Comparison of ENCODE assay signal across 8 cellular contexts in genomic region chr1:39954870-39955546, GRCh38. TPM values are rescaled to one million over a fixed set of nuclear protein-coding genes. Genes with fewer than 3 reads are reported as not detected.
DNase-seq lines count a peak whose midpoint lies in the region; ATAC-seq and TF ChIP-seq lines count a peak whose summit lies in the region.

MFSD2A (plus strand) TSS chr1:39955145; CDS start chr1:39955293, 148 bp downstream.

- H3K9me3 ChIP-seq in CD8-positive, alpha-beta memory T cell (ENCODE audit: low read length), result no peaks in the 10 kb centered on the region
- no peaks in the 10 kb centered on the region for H3K9me3 ChIP-seq in Panc1 (ENCODE audit: control insufficient read depth, insufficient read depth, low read depth, low read length)
- no peaks in the 10 kb centered on the region for H3K9me3 ChIP-seq in naive thymus-derived CD4-positive, alpha-beta T cell (ENCODE audit: control insufficient read depth in 2 of 3, low read length in 3 of 3)

- POLR2A ChIA-PET in CD8-positive, alpha-beta memory T cell (lab: Charles Lee), result interaction anchor here (1.0 kb wide), 1 partner anchor 85 kb away, joined by 4 read pairs; the partner anchor contains the start of gene CAP1
- POLR2A ChIA-PET in Panc1 (lab: Charles Lee), result interaction anchor here (0.6 kb wide), 1 partner anchor 452 kb away, joined by 3 read pairs; no protein-coding TSS in a partner anchor
- POLR2A ChIA-PET in naive thymus-derived CD4-positive, alpha-beta T cell (lab: Charles Lee), result no interaction called here

- H3K27ac Mint-ChIP-seq in CD8-positive, alpha-beta memory T cell, result peak within 1 kb of the TSS in 7 of 8 donors; percentile 45 to 93 (median 79)
- H3K27ac Mint-ChIP-seq in IgD-negative memory B cell, result peak within 1 kb of the TSS in 2 of 3 donors; percentile 51 to 91
- H3K27ac Mint-ChIP-seq in activated T-helper 1 cell treated with anti-CD3 and anti-CD28 coated beads, Interleukin-12 subunit alpha, Interleukin-12 subunit beta, Interleukin-2, Interleukin-4 antibody, amounts not matched to agents 30 ng/mL and 10 ng/mL and 1 ng/mL, durations not matched to agents 14 hours and 24 hours and 36 hours, result peak within 1 kb of the TSS; percentile 94
- H3K27ac Mint-ChIP-seq in naive thymus-derived CD4-positive, alpha-beta T cell, result peak within 1 kb of the TSS in 8 of 9 donors; percentile 51 to 95 (median 78)
- peak within 1 kb of the TSS; percentile 86 for H3K27ac Mint-ChIP-seq in stimulated activated memory B cell treated with anti-CD40 and anti-IgM and Interleukin-4, amounts not matched to agents 10 μg/mL and 1 μg/mL and 100 μg/mL, for 72 hours

- peaks cover 0 to 1% of the 10 kb centered on the region in 2 donors for H3K27me3 Mint-ChIP-seq in CD8-positive, alpha-beta memory T cell
- no peaks in the 10 kb centered on the region for H3K27me3 Mint-ChIP-seq in IgD-negative memory B cell
- no peaks in the 10 kb centered on the region for H3K27me3 Mint-ChIP-seq in activated T-helper 1 cell treated with anti-CD3 and anti-CD28 coated beads, Interleukin-12 subunit alpha, Interleukin-12 subunit beta, Interleukin-2, Interleukin-4 antibody, amounts not matched to agents 30 ng/mL and 10 ng/mL and 1 ng/mL, durations not matched to agents 14 hours and 24 hours and 36 hours (ENCODE audit: insufficient read depth)
- H3K27me3 Mint-ChIP-seq in naive thymus-derived CD4-positive, alpha-beta T cell, result peaks cover 0 to 7% (median 0%) of the 10 kb centered on the region in 5 donors
- no peaks in the 10 kb centered on the region for H3K27me3 Mint-ChIP-seq in stimulated activated memory B cell treated with anti-CD40 and anti-IgM and Interleukin-4, amounts not matched to agents 10 μg/mL and 1 μg/mL and 100 μg/mL, for 72 hours

- peak within 1 kb of the TSS; percentile 82 to 98 (median 94) for H3K4me3 Mint-ChIP-seq in CD8-positive, alpha-beta memory T cell
- H3K4me3 Mint-ChIP-seq in IgD-negative memory B cell, result peak within 1 kb of the TSS; percentile 89 to 99 (median 97)
- peak within 1 kb of the TSS; percentile 98 for H3K4me3 Mint-ChIP-seq in activated T-helper 1 cell treated with anti-CD3 and anti-CD28 coated beads, Interleukin-12 subunit alpha, Interleukin-12 subunit beta, Interleukin-2, Interleukin-4 antibody, amounts not matched to agents 30 ng/mL and 10 ng/mL and 1 ng/mL, durations not matched to agents 14 hours and 24 hours and 36 hours
- peak within 1 kb of the TSS; percentile 89 to 97 (median 94) for H3K4me3 Mint-ChIP-seq in naive thymus-derived CD4-positive, alpha-beta T cell
- H3K4me3 Mint-ChIP-seq in stimulated activated memory B cell treated with anti-CD40 and anti-IgM and Interleukin-4, amounts not matched to agents 10 μg/mL and 1 μg/mL and 100 μg/mL, for 72 hours, result peak within 1 kb of the TSS; percentile 88

- CTCF ChIA-PET in CD8-positive, alpha-beta memory T cell (lab: Charles Lee), result interaction anchor here (1.7 kb wide), 1 partner anchor 138 kb away, joined by 5 read pairs; no protein-coding TSS in a partner anchor
- CTCF ChIA-PET in Panc1 (lab: Charles Lee), result no interaction called here
- CTCF ChIA-PET in naive thymus-derived CD4-positive, alpha-beta T cell (lab: Charles Lee), result interaction anchor here (1.0 to 1.8 kb wide), 3 partner anchors 19 to 78 kb away, joined by 3 to 9 read pairs (median 3); no protein-coding TSS in a partner anchor

- H3K36me3 ChIP-seq in CD8-positive, alpha-beta memory T cell (ENCODE audit: insufficient read depth, low read length), result no peaks in the 10 kb centered on the region
- no peaks in the 10 kb centered on the region for H3K36me3 ChIP-seq in Panc1 (ENCODE audit: control insufficient read depth, insufficient read depth, low read length)
- H3K36me3 ChIP-seq in naive thymus-derived CD4-positive, alpha-beta T cell (ENCODE audit: control insufficient read depth in 2 of 3, insufficient read depth in 3 of 3, low read length in 3 of 3), result no peaks in the 10 kb centered on the region

- no TSS peak for BruUV-seq in Panc1 (replicated peaks; lab: Mats Ljungman, UMichigan)

- TF ChIP-seq CTCF in Panc1 (IDR thresholded peaks at IDR 0.05) (no peak), fibroblast of mammary gland (conservative IDR thresholded peaks at IDR 0.05; ENCODE audit: control insufficient read depth, insufficient read depth, low read depth, low read length) (no peak)

- H3K36me3 Mint-ChIP-seq in CD8-positive, alpha-beta memory T cell, result peaks cover 0 to 2% (median 0%) of the 10 kb centered on the region in 3 donors
- no peaks in the 10 kb centered on the region for H3K36me3 Mint-ChIP-seq in IgD-negative memory B cell
- H3K36me3 Mint-ChIP-seq in activated T-helper 1 cell treated with anti-CD3 and anti-CD28 coated beads, Interleukin-12 subunit alpha, Interleukin-12 subunit beta, Interleukin-2, Interleukin-4 antibody, amounts not matched to agents 30 ng/mL and 10 ng/mL and 1 ng/mL, durations not matched to agents 14 hours and 24 hours and 36 hours (ENCODE audit: low read depth), result peaks cover 39% of the 10 kb centered on the region
- no peaks in the 10 kb centered on the region for H3K36me3 Mint-ChIP-seq in naive thymus-derived CD4-positive, alpha-beta T cell
- peaks cover 28% of the 10 kb centered on the region for H3K36me3 Mint-ChIP-seq in stimulated activated memory B cell treated with anti-CD40 and anti-IgM and Interleukin-4, amounts not matched to agents 10 μg/mL and 1 μg/mL and 100 μg/mL, for 72 hours

- intact Hi-C loops in Panc1 (cut with micrococcal nuclease; ENCODE audit: unreplicated experiment), result no loop called here
- intact Hi-C loops in activated T-helper 1 cell treated with anti-CD3 and anti-CD28 coated beads, Interleukin-12 subunit alpha, Interleukin-12 subunit beta, Interleukin-2, Interleukin-4 antibody, amounts not matched to agents 30 ng/mL and 10 ng/mL and 1 ng/mL, durations not matched to agents 14 hours and 24 hours and 36 hours (cut with micrococcal nuclease), result loop anchor here (1.0 to 10.0 kb wide), 8 partner anchors 9 to 430 kb away; partner anchors contain the start of genes CAP1, HPCAL4, TRIT1 and ZMPSTE24
- intact Hi-C loops in naive thymus-derived CD4-positive, alpha-beta T cell (cut with micrococcal nuclease), result loop anchor here in 1 of 2 donors (1.0 to 2.0 kb wide), 3 partner anchors 18 to 72 kb away; partner anchors contain the start of gene TRIT1

- H3K4me1 ChIP-seq in CD8-positive, alpha-beta memory T cell (ENCODE audit: insufficient read depth, low read length), result peaks cover 20% of the 10 kb centered on the region
- H3K4me1 ChIP-seq in Panc1 (ENCODE audit: control insufficient read depth, insufficient read depth, low read length), result peaks cover 7% of the 10 kb centered on the region
- peaks cover 7 to 18% of the 10 kb centered on the region in 2 donors for H3K4me1 ChIP-seq in naive thymus-derived CD4-positive, alpha-beta T cell (ENCODE audit: control insufficient read depth in 2 of 2, insufficient read depth in 2 of 2, low read length in 2 of 2)

- ATAC-seq in GM21423 (IDR thresholded peaks at IDR 0.05; ENCODE audit: unreplicated experiment) (peak; percentile 83), Panc1 (peak; percentile 95)
- peak; percentile 98 for ATAC-seq in naive thymus-derived CD4-positive, alpha-beta T cell
- peak; percentile 94 for ATAC-seq in stimulated activated memory B cell treated with anti-CD40 and anti-IgM and Interleukin-4, amounts not matched to agents 10 μg/mL and 1 μg/mL and 100 μg/mL, for 72 hours

- DNase-seq in CD8-positive, alpha-beta memory T cell, result peak; percentile 76 to 88 (median 82)
- no peak for DNase-seq in Panc1 (ENCODE audit: low read depth, low spot score)
- peak; percentile 80 for DNase-seq in activated T-helper 1 cell treated with anti-CD3 and anti-CD28 coated beads, Interleukin-12 subunit alpha, Interleukin-12 subunit beta, Interleukin-2, Interleukin-4 antibody, amounts not matched to agents 30 ng/mL and 10 ng/mL and 1 ng/mL, durations not matched to agents 14 hours and 24 hours and 36 hours (ENCODE audit: low spot score)
- peak; percentile 85 for DNase-seq in fibroblast of mammary gland (ENCODE audit: low read depth)
- DNase-seq in naive thymus-derived CD4-positive, alpha-beta T cell, result peak; percentile 80 to 92 (median 86)

- H3K27me3 ChIP-seq in CD8-positive, alpha-beta memory T cell (ENCODE audit: insufficient read depth, low read length, poor library complexity, severe bottlenecking), result no peaks in the 10 kb centered on the region
- no peaks in the 10 kb centered on the region; the same call in 1 of the 2 replicates for H3K27me3 ChIP-seq in Panc1 (ENCODE audit: control insufficient read depth, insufficient read depth, low read length)
- no peaks in the 10 kb centered on the region for H3K27me3 ChIP-seq in naive thymus-derived CD4-positive, alpha-beta T cell (ENCODE audit: control insufficient read depth in 2 of 2, insufficient read depth in 2 of 2, low read length in 2 of 2)

- no peaks in the 10 kb centered on the region for H3K9me3 Mint-ChIP-seq in CD8-positive, alpha-beta memory T cell
- H3K9me3 Mint-ChIP-seq in IgD-negative memory B cell, result no peaks in the 10 kb centered on the region
- no peaks in the 10 kb centered on the region for H3K9me3 Mint-ChIP-seq in activated T-helper 1 cell treated with anti-CD3 and anti-CD28 coated beads, Interleukin-12 subunit alpha, Interleukin-12 subunit beta, Interleukin-2, Interleukin-4 antibody, amounts not matched to agents 30 ng/mL and 10 ng/mL and 1 ng/mL, durations not matched to agents 14 hours and 24 hours and 36 hours
- H3K9me3 Mint-ChIP-seq in naive thymus-derived CD4-positive, alpha-beta T cell, result peaks cover 0 to 5% (median 0%) of the 10 kb centered on the region in 11 donors
- H3K9me3 Mint-ChIP-seq in stimulated activated memory B cell treated with anti-CD40 and anti-IgM and Interleukin-4, amounts not matched to agents 10 μg/mL and 1 μg/mL and 100 μg/mL, for 72 hours, result no peaks in the 10 kb centered on the region

- H3K4me1 Mint-ChIP-seq in CD8-positive, alpha-beta memory T cell, result peaks cover 7 to 21% (median 14%) of the 10 kb centered on the region in 3 donors
- H3K4me1 Mint-ChIP-seq in IgD-negative memory B cell, result peaks cover 14 to 28% (median 24%) of the 10 kb centered on the region in 3 donors
- H3K4me1 Mint-ChIP-seq in activated T-helper 1 cell treated with anti-CD3 and anti-CD28 coated beads, Interleukin-12 subunit alpha, Interleukin-12 subunit beta, Interleukin-2, Interleukin-4 antibody, amounts not matched to agents 30 ng/mL and 10 ng/mL and 1 ng/mL, durations not matched to agents 14 hours and 24 hours and 36 hours (ENCODE audit: low read depth), result peaks cover 48% of the 10 kb centered on the region
- H3K4me1 Mint-ChIP-seq in naive thymus-derived CD4-positive, alpha-beta T cell, result peaks cover 16 to 25% (median 20%) of the 10 kb centered on the region in 7 donors
- H3K4me1 Mint-ChIP-seq in stimulated activated memory B cell treated with anti-CD40 and anti-IgM and Interleukin-4, amounts not matched to agents 10 μg/mL and 1 μg/mL and 100 μg/mL, for 72 hours, result peaks cover 58% of the 10 kb centered on the region

- H3K27ac ChIP-seq in CD8-positive, alpha-beta memory T cell (ENCODE audit: low read depth, low read length), result no peak within 1 kb of the TSS
- H3K27ac ChIP-seq in Panc1 (ENCODE audit: low read length), result peak within 1 kb of the TSS; percentile 42; the same call in 1 of the 2 replicates
- peak within 1 kb of the TSS; percentile 28 for H3K27ac ChIP-seq in naive thymus-derived CD4-positive, alpha-beta T cell (ENCODE audit: low read depth, low read length)

- H3K4me3 ChIP-seq in CD8-positive, alpha-beta memory T cell (ENCODE audit: low read length), result peak within 1 kb of the TSS; percentile 74
- H3K4me3 ChIP-seq in Panc1 (ENCODE audit: low read depth in 2 of 2, low read length in 2 of 2) (peak within 1 kb of the TSS; percentile 53 to 56), fibroblast of mammary gland (ENCODE audit: control insufficient read depth, low read depth, low read length) (peak within 1 kb of the TSS; percentile 63)
- H3K4me3 ChIP-seq in naive thymus-derived CD4-positive, alpha-beta T cell (ENCODE audit: low read length), result peak within 1 kb of the TSS; percentile 84

- in situ Hi-C loops in Panc1 (cut with HindIII; ENCODE audit: low pct_unique_long_range_greater_than_20kb, low sequenced_read_pairs), result no loop called here

RNA-seq across cellular contexts. Expression of gene MFSD2A, which starts in this region (rescaled TPM):
- 10 to 100 TPM; 23.8 to 28.7 TPM for total RNA-seq in CD8-positive, alpha-beta memory T cell
- polyA plus RNA-seq in CD8-positive, alpha-beta memory T cell, result 0.13 TPM
- polyA plus RNA-seq in IgD-negative memory B cell, result 1.5 TPM
- total RNA-seq in Panc1 (2021; ENCODE audit: unreplicated experiment), result 1.2 TPM
- 0.71 TPM for polyA plus RNA-seq in Panc1 (2012; ENCODE audit: insufficient read length)
- total RNA-seq in activated T-helper 1 cell treated with anti-CD3 and anti-CD28 coated beads, Interleukin-12 subunit alpha, Interleukin-12 subunit beta, Interleukin-2, Interleukin-4 antibody, amounts not matched to agents 30 ng/mL and 10 ng/mL and 1 ng/mL, durations not matched to agents 14 hours and 24 hours and 36 hours, result 55.3 and 56.2 TPM in 2 replicates
- 1 to 10 TPM in 4 of 5 experiments, under 1 TPM in 1; 0.70 to 8.7 (median 4.4) TPM for total RNA-seq in naive thymus-derived CD4-positive, alpha-beta T cell
- under 1 TPM; 0.14 to 0.43 TPM for polyA plus RNA-seq in naive thymus-derived CD4-positive, alpha-beta T cell
